Comparison of ENCODE assay signal across 8 cellular contexts in genomic region chr1:84300991-84301758, GRCh38. TPM values are rescaled to one million over a fixed set of nuclear protein-coding genes. Genes with fewer than 3 reads are reported as not detected.
DNase-seq lines count a peak whose midpoint lies in the region; ATAC-seq and TF ChIP-seq lines count a peak whose summit lies in the region.

SAMD13 (plus strand) TSS chr1:84301708; CDS start chr1:84303235, 1,527 bp downstream.

- no peaks in the 10 kb centered on the region for H3K36me3 ChIP-seq in gastrocnemius medialis

- peak within 1 kb of the TSS; percentile 88 to 95 (median 93) for H3K27ac ChIP-seq in gastrocnemius medialis

- intact Hi-C loops in Right ventricle myocardium inferior (cut with DNase I): loop anchor here (5.0 kb wide), 1 partner anchor 76 kb away; no protein-coding TSS in a partner anchor
- intact Hi-C loops in cardiac septum (cut with DNase I): no loop called here
- intact Hi-C loops in gastrocnemius medialis (cut with DNase I; ENCODE audit: low total_unique reads): loop anchor here (2.0 to 5.0 kb wide), 2 partner anchors 76 to 206 kb away; partner anchors contain the start of genes GNG5 and SPATA1

- peak; percentile 69 for DNase-seq in Right ventricle myocardium inferior (ENCODE audit: missing footprints)
- no peak for DNase-seq in cardiac septum (ENCODE audit: low spot score)
- peak; percentile 81 for DNase-seq in M059J (ENCODE audit: low read depth)
- peak; percentile 78 for DNase-seq in astrocyte of the spinal cord (ENCODE audit: low read depth, low spot score)
- DNase-seq in gastrocnemius medialis: peak; percentile 63 to 77

- peaks cover 31 to 37% of the 10 kb centered on the region in 2 donors for H3K4me1 ChIP-seq in gastrocnemius medialis

- peak; percentile 52; the same call in 1 of the 2 replicates for TF ChIP-seq POLR2A in Raji (IDR thresholded peaks at IDR 0.05; ENCODE audit: insufficient read depth, low read depth, low read length)
- no peak for TF ChIP-seq POLR2A in gastrocnemius medialis (IDR thresholded peaks at IDR 0.05)

- no peaks in the 10 kb centered on the region for H3K9me3 ChIP-seq in iPS-18c (ENCODE audit: control insufficient read depth, insufficient read depth, low read length)
- no peaks in the 10 kb centered on the region for H3K9me3 ChIP-seq in gastrocnemius medialis

- in situ Hi-C loops in astrocyte of the spinal cord (cut with HindIII; ENCODE audit: low sequenced_read_pairs) (no loop called here), gastrocnemius medialis (cut with MboI; ENCODE audit: low sequenced_read_pairs in 4 of 4) (loop anchor here in 1 of 4 donors (10.0 kb wide), 1 partner anchor 74 kb away; no protein-coding TSS in a partner anchor)

- peak within 1 kb of the TSS; percentile 38 for H3K4me3 ChIP-seq in astrocyte of the spinal cord (ENCODE audit: low read depth, low read length)
- peak within 1 kb of the TSS; percentile 11; the same call in 1 of the 2 replicates for H3K4me3 ChIP-seq in iPS-18c (ENCODE audit: insufficient read depth, low read depth, low read length)
- H3K4me3 ChIP-seq in gastrocnemius medialis: peak within 1 kb of the TSS; percentile 54 to 61 (median 58)

- no peaks in the 10 kb centered on the region for H3K27me3 ChIP-seq in gastrocnemius medialis

- no peak for ATAC-seq in Right ventricle myocardium inferior
- ATAC-seq in gastrocnemius medialis: peak; percentile 58 to 63
- no peak for ATAC-seq in HG02588 (IDR thresholded peaks at IDR 0.05; ENCODE audit: unreplicated experiment)

- TF ChIP-seq CTCF in astrocyte of the spinal cord (IDR thresholded peaks at IDR 0.05; ENCODE audit: low read depth, low read length) (no peak), gastrocnemius medialis (IDR thresholded peaks at IDR 0.05 in 4 of 5, conservative IDR thresholded peaks at IDR 0.05 in 1 of 5) (no peak)

RNA-seq across cellular contexts. Expression of gene SAMD13, which starts in this region (rescaled TPM):
- total RNA-seq in Right ventricle myocardium inferior: 1.5 TPM
- 0.78 TPM for total RNA-seq in cardiac septum
- 0.20 and 2.3 TPM in 2 replicates for total RNA-seq in M059J (2014; rRNA removed; shearing (Covaris generic))
- 10 to 100 TPM in 1 of 4 donors, 1 to 10 TPM in 3; 1.5 to 10.8 (median 5.4) TPM for total RNA-seq in gastrocnemius medialis

Comparison
In these comparisons a context has a peak if more than half of its experiments do, and no peak if none do; other contexts are left out.
1. ATAC-seq: peak in gastrocnemius medialis (2 of 2); none in Right ventricle myocardium inferior (single experiment) and HG02588 (single experiment).
2. Peak in every context shown above with its lines, with median percentiles within 50 percentile points of each other: H3K4me3 ChIP-seq.